ENCODE assay signal across 19 cellular contexts in the genomic region with DNA sequence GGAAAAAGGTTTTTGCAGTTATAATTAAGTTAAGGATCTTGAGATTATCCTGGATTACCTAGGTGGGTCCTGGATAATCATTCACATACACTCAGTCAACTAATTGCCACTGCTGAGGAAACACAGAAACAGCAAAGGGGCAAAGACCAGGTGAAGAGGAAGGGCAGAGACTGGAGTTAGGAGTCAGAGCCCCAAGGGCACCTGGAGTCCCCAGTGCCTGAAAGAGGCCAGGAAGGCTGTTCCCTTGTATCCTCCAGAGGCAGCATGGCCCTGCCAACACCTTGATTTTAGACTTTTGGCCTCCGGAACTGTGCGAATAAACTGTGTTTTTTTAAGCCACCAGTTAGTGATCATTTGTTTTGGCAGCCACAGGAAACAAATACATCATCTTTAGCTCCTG. TPM values are rescaled to one million over a fixed set of nuclear protein-coding genes. Genes with fewer than 3 reads are reported as not detected.
DNase-seq lines count a peak whose midpoint lies in the region; ATAC-seq and TF ChIP-seq lines count a peak whose summit lies in the region.
"Had no signal": no experiment of that assay in that cellular context is flagged by ENCODE, and none has a peak within 500 bp of the region (broad histone marks: within the 10 kb centered on the region; RNA-seq: fewer than 3 reads in every experiment).

No MANE protein-coding gene starts in this region.

- H3K4me1 ChIP-seq in hepatocyte (ENCODE audit: insufficient read depth) (peaks cover 4% of the 10 kb centered on the region), transverse colon (peaks cover 4 to 36% (median 23%) of the 10 kb centered on the region in 4 donors), gastrocnemius medialis (no peaks in the 10 kb centered on the region)
- H3K4me1 ChIP-seq: SJCRH30 had no signal

- ATAC-seq in activated CD8-positive, alpha-beta T cell treated with anti-CD3 and anti-CD28 coated beads for 36 hours, result no peak
- ATAC-seq in activated CD8-positive, alpha-beta T cell treated with anti-CD3 and anti-CD28 coated beads, Interleukin-2, amount 10 ng/mL, durations not matched to agents 7 days and 5 days, result no peak
- ATAC-seq in gastrocnemius medialis, result no peak

- H4K20me1 ChIP-seq in hepatocyte (ENCODE audit: insufficient read depth, poor library complexity, severe bottlenecking), result no peaks in the 10 kb centered on the region

- no peak overlapping the region for H3K4me2 ChIP-seq in hepatocyte

- H3K4me1 Mint-ChIP-seq in activated CD8-positive, alpha-beta T cell treated with anti-CD3 and anti-CD28 coated beads for 36 hours (ENCODE audit: low read depth), result peaks cover 4% of the 10 kb centered on the region
- H3K4me1 Mint-ChIP-seq in activated CD8-positive, alpha-beta T cell treated with anti-CD3 and anti-CD28 coated beads, Interleukin-2, amount 10 ng/mL, durations not matched to agents 7 days and 5 days (ENCODE audit: low read depth), result peaks cover 8% of the 10 kb centered on the region

- no peaks in the 10 kb centered on the region for H3K9me2 ChIP-seq in hepatocyte (replicated peaks; ENCODE audit: insufficient read depth)

- no peak for DNase-seq in activated CD8-positive, alpha-beta T cell treated with anti-CD3 and anti-CD28 coated beads for 36 hours
- no peak for DNase-seq in activated CD8-positive, alpha-beta T cell treated with anti-CD3 and anti-CD28 coated beads, Interleukin-2, amount 10 ng/mL, durations not matched to agents 7 days and 5 days
- peak; percentile 43 for DNase-seq in NCI-H82 treated with DMSO at 0.1 percent for 48 hours (lab: John Stamatoyannopoulos, UW; ENCODE audit: unreplicated experiment)
- no peak for DNase-seq in hepatocyte (ENCODE audit: low spot score)
- peak; percentile 59 for DNase-seq in transverse colon
- no peak for DNase-seq in foreskin fibroblast
- DNase-seq in gastrocnemius medialis, result no peak
- no peak for DNase-seq in NOMO-1 treated with dmso at 0.1 percent for 144 hours (lab: John Stamatoyannopoulos, UW; ENCODE audit: unreplicated experiment)
- DNase-seq: COR-L47, HFFc6, MG63, NCI-H1092 treated with DMSO at 0.1 percent for 48 hours, NCI-H1694, NCI-H2107, NCI-H2227 treated with DMSO at 0.1 percent for 48 hours, NCI-H524, OCI-M1, RPMI8226, SJCRH30 had no signal

- TF ChIP-seq CTCF in activated CD8-positive, alpha-beta T cell treated with anti-CD3 and anti-CD28 coated beads for 36 hours (IDR thresholded peaks at IDR 0.05), result no peak
- no peak for TF ChIP-seq CTCF in hepatocyte (IDR thresholded peaks at IDR 0.05; ENCODE audit: poor library complexity)
- no peak for TF ChIP-seq CTCF in transverse colon (IDR thresholded peaks at IDR 0.05)
- no peak for TF ChIP-seq CTCF in foreskin fibroblast (IDR thresholded peaks at IDR 0.05; ENCODE audit: low read depth, low read length)
- TF ChIP-seq CTCF in gastrocnemius medialis (IDR thresholded peaks at IDR 0.05 in 4 of 5, conservative IDR thresholded peaks at IDR 0.05 in 1 of 5), result no peak

- intact Hi-C loops in activated CD8-positive, alpha-beta T cell treated with anti-CD3 and anti-CD28 coated beads for 36 hours (cut with micrococcal nuclease), result no loop called here
- intact Hi-C loops in transverse colon (cut with DNase I; ENCODE audit: low total_unique reads), result no loop called here
- intact Hi-C loops in gastrocnemius medialis (cut with DNase I; ENCODE audit: low total_unique reads), result no loop called here

- TF ChIP-seq POLR2A in transverse colon (IDR thresholded peaks at IDR 0.05), result no peak
- TF ChIP-seq POLR2A in gastrocnemius medialis (IDR thresholded peaks at IDR 0.05), result no peak

- peak overlapping the region; percentile 3 for H3K27ac Mint-ChIP-seq in activated CD8-positive, alpha-beta T cell treated with anti-CD3 and anti-CD28 coated beads for 36 hours
- no peak overlapping the region for H3K27ac Mint-ChIP-seq in activated CD8-positive, alpha-beta T cell treated with anti-CD3 and anti-CD28 coated beads, Interleukin-2, amount 10 ng/mL, durations not matched to agents 7 days and 5 days
- H3K27ac Mint-ChIP-seq: HFFc6 had no signal

- no peaks in the 10 kb centered on the region for H3K27me3 Mint-ChIP-seq in activated CD8-positive, alpha-beta T cell treated with anti-CD3 and anti-CD28 coated beads for 36 hours
- peaks cover 5% of the 10 kb centered on the region for H3K27me3 Mint-ChIP-seq in activated CD8-positive, alpha-beta T cell treated with anti-CD3 and anti-CD28 coated beads, Interleukin-2, amount 10 ng/mL, durations not matched to agents 7 days and 5 days (ENCODE audit: low read depth)

- H3K27me3 ChIP-seq in hepatocyte (no peaks in the 10 kb centered on the region), transverse colon (no peaks in the 10 kb centered on the region), gastrocnemius medialis (no peaks in the 10 kb centered on the region)
- H3K27me3 ChIP-seq: SJCRH30 had no signal

- WGBS in hepatocyte (ENCODE audit: low lambda C conversion rate, missing lambda C conversion rate), result 66% methylated on average over 2 of the region's 2 CpGs
- WGBS in transverse colon (ENCODE audit: low coverage in 1 of 2), 2 donors, result 73% methylated on average over 2 of the region's 2 CpGs; no CpG with 5 or more reads in 1 of the 2 donors

- CTCF ChIA-PET in activated CD8-positive, alpha-beta T cell treated with anti-CD3 and anti-CD28 coated beads for 36 hours (lab: Charles Lee), result interaction anchor here (1.0 to 1.6 kb wide), 3 partner anchors 14 to 97 kb away, joined by 3 read pairs; no protein-coding TSS in a partner anchor
- CTCF ChIA-PET in activated CD8-positive, alpha-beta T cell treated with anti-CD3 and anti-CD28 coated beads, Interleukin-2, amount 10 ng/mL, durations not matched to agents 7 days and 5 days (lab: Charles Lee), result interaction anchor here (1.3 kb wide), 1 partner anchor 15 kb away, joined by 3 read pairs; no protein-coding TSS in a partner anchor

- no peak for TF ChIP-seq EP300 in transverse colon (IDR thresholded peaks at IDR 0.05; ENCODE audit: low read depth)

- H3K36me3 Mint-ChIP-seq in activated CD8-positive, alpha-beta T cell treated with anti-CD3 and anti-CD28 coated beads for 36 hours (ENCODE audit: low read depth), result no peaks in the 10 kb centered on the region
- no peaks in the 10 kb centered on the region for H3K36me3 Mint-ChIP-seq in activated CD8-positive, alpha-beta T cell treated with anti-CD3 and anti-CD28 coated beads, Interleukin-2, amount 10 ng/mL, durations not matched to agents 7 days and 5 days (ENCODE audit: low read depth)

- no peak overlapping the region for H3K4me3 ChIP-seq in hepatocyte
- no peak overlapping the region for H3K4me3 ChIP-seq in transverse colon
- H3K4me3 ChIP-seq in foreskin fibroblast (ENCODE audit: low read depth in 1 of 2, low read length in 2 of 2), result no peak overlapping the region
- no peak overlapping the region for H3K4me3 ChIP-seq in gastrocnemius medialis
- H3K4me3 ChIP-seq: MG63, SJCRH30 had no signal

- no peaks in the 10 kb centered on the region for H3K9me3 Mint-ChIP-seq in activated CD8-positive, alpha-beta T cell treated with anti-CD3 and anti-CD28 coated beads for 36 hours
- H3K9me3 Mint-ChIP-seq in activated CD8-positive, alpha-beta T cell treated with anti-CD3 and anti-CD28 coated beads, Interleukin-2, amount 10 ng/mL, durations not matched to agents 7 days and 5 days (ENCODE audit: insufficient read depth), result no peaks in the 10 kb centered on the region
- H3K9me3 Mint-ChIP-seq: HFFc6 had no signal

- peak overlapping the region; percentile 31 for H3K27ac ChIP-seq in hepatocyte
- peak overlapping the region; percentile 74 to 80 (median 76) for H3K27ac ChIP-seq in transverse colon
- no peak overlapping the region for H3K27ac ChIP-seq in gastrocnemius medialis
- H3K27ac ChIP-seq: SJCRH30 had no signal

- POLR2A ChIA-PET in activated CD8-positive, alpha-beta T cell treated with anti-CD3 and anti-CD28 coated beads for 36 hours (lab: Charles Lee), result no interaction called here
- POLR2A ChIA-PET in activated CD8-positive, alpha-beta T cell treated with anti-CD3 and anti-CD28 coated beads, Interleukin-2, amount 10 ng/mL, durations not matched to agents 7 days and 5 days (lab: Charles Lee), result no interaction called here

- in situ Hi-C loops in transverse colon (cut with MboI; ENCODE audit: low pct_ligation_motif_present in 1 of 4, low pct_unique_long_range_greater_than_20kb in 1 of 4, low sequenced_read_pairs in 3 of 4) (no loop called here), gastrocnemius medialis (cut with MboI; ENCODE audit: low sequenced_read_pairs in 4 of 4) (no loop called here)

- H3K36me3 ChIP-seq in hepatocyte (replicated peaks; ENCODE audit: insufficient read depth, low read depth) (no peaks in the 10 kb centered on the region), transverse colon (no peaks in the 10 kb centered on the region), gastrocnemius medialis (no peaks in the 10 kb centered on the region)
- H3K36me3 ChIP-seq: MG63, SJCRH30 had no signal

- no peaks in the 10 kb centered on the region for H3K79me2 ChIP-seq in hepatocyte

- H2AFZ ChIP-seq in hepatocyte, result no peak overlapping the region

- H3K9me3 ChIP-seq in hepatocyte (ENCODE audit: low read depth) (no peaks in the 10 kb centered on the region), transverse colon (no peaks in the 10 kb centered on the region), gastrocnemius medialis (no peaks in the 10 kb centered on the region)
- H3K9me3 ChIP-seq: MG63, SJCRH30 had no signal

- no peak overlapping the region for H3K4me3 Mint-ChIP-seq in activated CD8-positive, alpha-beta T cell treated with anti-CD3 and anti-CD28 coated beads for 36 hours
- no peak overlapping the region for H3K4me3 Mint-ChIP-seq in activated CD8-positive, alpha-beta T cell treated with anti-CD3 and anti-CD28 coated beads, Interleukin-2, amount 10 ng/mL, durations not matched to agents 7 days and 5 days
- H3K4me3 Mint-ChIP-seq: HFFc6 had no signal

RNA-seq across cellular contexts. Expression of a gene that starts 24.6 kb away (rescaled TPM):
- total RNA-seq in activated CD8-positive, alpha-beta T cell treated with anti-CD3 and anti-CD28 coated beads for 36 hours, result not detected
- total RNA-seq in activated CD8-positive, alpha-beta T cell treated with anti-CD3 and anti-CD28 coated beads, Interleukin-2, amount 10 ng/mL, durations not matched to agents 7 days and 5 days, result not detected
- total RNA-seq in hepatocyte, result 47.4 and 53.3 TPM in 2 replicates
- 30.2 and 42.0 TPM in 2 replicates for polyA plus RNA-seq in hepatocyte
- total RNA-seq in transverse colon, result 100 to 1,000 TPM in 3 of 4 donors, 10 to 100 TPM in 1; 53.3 to 443 (median 294) TPM
- total RNA-seq in gastrocnemius medialis, result 1 to 10 TPM in 1 of 4 donors, under 1 TPM in 1, not detected in 2; 0.20 to 1.3 TPM
- total RNA-seq: SJCRH30 had no signal

Comparison
In these comparisons a context has a peak if more than half of its experiments do, and no peak if none do; other contexts are left out.
1. DNase-seq: peak in NCI-H82 treated with DMSO at 0.1 percent for 48 hours (single experiment) and transverse colon (single experiment); none in activated CD8-positive, alpha-beta T cell treated with anti-CD3 and anti-CD28 coated beads for 36 hours (single experiment), activated CD8-positive, alpha-beta T cell treated with anti-CD3 and anti-CD28 coated beads, Interleukin-2, amount 10 ng/mL, durations not matched to agents 7 days and 5 days (single experiment), hepatocyte (single experiment), foreskin fibroblast (0 of 2), gastrocnemius medialis (0 of 2) and NOMO-1 treated with dmso at 0.1 percent for 144 hours (single experiment).
2. H3K27ac ChIP-seq: peak in hepatocyte (single experiment) and transverse colon (4 of 4); none in gastrocnemius medialis (0 of 4).
3. RNA of a gene that starts 24.6 kb away (total RNA-seq): 53.3 to 443 TPM in transverse colon and 47.4 to 53.3 TPM in hepatocyte; 0.20 to 1.3 TPM in gastrocnemius medialis, not detected in activated CD8-positive, alpha-beta T cell treated with anti-CD3 and anti-CD28 coated beads for 36 hours and not detected in activated CD8-positive, alpha-beta T cell treated with anti-CD3 and anti-CD28 coated beads, Interleukin-2, amount 10 ng/mL, durations not matched to agents 7 days and 5 days; every median in the first group is over 10 times any median in the second.